1 cellular context compared by ENCODE assay signal in genomic region chr18:7926526-7926925, GRCh38.
TF ChIP-seq lines count a peak whose summit lies in the region.

No MANE protein-coding gene starts in this region.

TF ChIP-seq in HepG2, 621 proteins besides CTCF, POLR2A, EP300 and RAD21 (continued from another document):
- peak; percentile 67 for TF ChIP-seq ZBTB33 (CRISPR knock-in tag; IDR thresholded peaks at IDR 0.05)
- TF ChIP-seq ZSCAN12 (CRISPR knock-in tag; IDR thresholded peaks at IDR 0.05) = no peak
- TF ChIP-seq SIX4 (CRISPR knock-in tag; IDR thresholded peaks at IDR 0.05) = no peak
- no peak for TF ChIP-seq TCF7 (IDR thresholded peaks at IDR 0.05; ENCODE audit: low read depth)
- TF ChIP-seq ARNTL (CRISPR knock-in tag; IDR thresholded peaks at IDR 0.05) = no peak
- TF ChIP-seq STAG1 (CRISPR knock-in tag; IDR thresholded peaks at IDR 0.05) = peak; percentile 47
